Comparison of ENCODE assay signal across 30 cellular contexts in the genomic region with DNA sequence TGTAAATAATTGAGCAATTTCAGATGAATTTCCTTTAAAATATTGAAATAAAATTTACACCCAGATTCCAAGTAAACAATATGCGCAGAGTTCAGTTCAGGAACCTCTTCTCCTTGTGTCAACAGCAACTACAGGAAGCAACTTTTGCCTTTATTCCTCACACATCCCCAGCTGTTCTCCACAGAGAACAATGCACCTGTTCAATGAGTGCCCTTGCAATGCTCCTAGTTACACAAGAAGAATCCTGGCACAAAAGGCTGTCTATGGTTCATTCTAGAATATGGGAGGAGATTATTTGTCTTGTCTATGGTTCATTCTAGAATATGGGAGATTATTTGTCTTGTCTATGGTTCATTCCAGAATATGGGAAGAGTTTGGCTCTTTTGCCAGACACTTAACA.
A peak's percentile ranks its signal among the peaks of the same experiment; 100 is the strongest.
DNase-seq lines count a peak whose midpoint lies in the region; ATAC-seq and TF ChIP-seq lines count a peak whose summit lies in the region.
"Had no signal": no experiment of that assay in that cellular context is flagged by ENCODE, and none has a peak within 500 bp of the region (broad histone marks: within the 10 kb centered on the region; RNA-seq: fewer than 3 reads in every experiment).

No MANE protein-coding gene starts in this region.

- H3K4me2 ChIP-seq in PC-3 (ENCODE audit: low read length), result no peak overlapping the region

- intact Hi-C loops in left colon (cut with DNase I, micrococcal nuclease) (no loop called here), PC-3 (cut with micrococcal nuclease) (no loop called here)

- H3K79me2 ChIP-seq in PC-3 (ENCODE audit: low read length), result no peaks in the 10 kb centered on the region

- DNase-seq in NCI-H1436 (lab: John Stamatoyannopoulos, UW) (peak; percentile 16), NCI-H1436 treated with DMSO at 0.1 percent for 48 hours (lab: John Stamatoyannopoulos, UW) (no peak), NCI-H1417 treated with DMSO at 0.1 percent for 48 hours (lab: John Stamatoyannopoulos, UW) (peak; percentile 89), NCI-H345 treated with DMSO at 0.1 percent for 48 hours (lab: John Stamatoyannopoulos, UW; ENCODE audit: unreplicated experiment) (peak; percentile 96), left colon (no peak), PC-3 (no peak), H4 (ENCODE audit: low spot score) (no peak)
- DNase-seq: activated CD4-positive, alpha-beta T cell treated with anti-CD3 and anti-CD28 coated beads for 48 hours; activated T-cell treated with anti-CD3 and anti-CD28 coated beads for 4 hours; amniotic stem cell; Calu3; cerebellar nuclear complex; dermis blood vessel endothelial cell; endodermal cell; glutamatergic neuron; GOT3; KBM-7; left lung; mesenchymal stem cell; NCI-H82; ovary; stimulated activated naive B cell treated with anti-CD40 and anti-IgM and Interleukin-4, amounts not matched to agents 10 μg/mL and 1 μg/mL and 100 μg/mL, for 72 hours; T-cell; upper lobe of right lung; WERI-Rb-1 had no signal

- H3K4me3 ChIP-seq in PC-3 (ENCODE audit: low read length), result no peak overlapping the region
- H3K4me3 ChIP-seq: left lung, ovary, skin epidermis, upper lobe of right lung had no signal

- CTCF ChIA-PET in PC-3 (lab: Charles Lee), result no interaction called here

- no peak overlapping the region for H2AFZ ChIP-seq in PC-3 (ENCODE audit: low read length)

- H3F3A ChIP-seq in PC-3 (ENCODE audit: low read length, unreplicated experiment), result no peaks in the 10 kb centered on the region

- no peak overlapping the region for H3K27ac ChIP-seq in PC-3 (ENCODE audit: low read length)
- H3K27ac ChIP-seq: 22Rv1, C4-2B, left lung, ovary, skin epidermis, upper lobe of right lung, WERI-Rb-1 had no signal

- H3K27me3 ChIP-seq in PC-3 (ENCODE audit: low read length), result no peaks in the 10 kb centered on the region
- H3K27me3 ChIP-seq: left lung, ovary, upper lobe of right lung had no signal

- H3K9ac ChIP-seq in PC-3 (ENCODE audit: low read length), result no peak overlapping the region

- no peak for TF ChIP-seq CTCF in PC-3 (conservative IDR thresholded peaks at IDR 0.05; ENCODE audit: low read depth, low read length)

- no TSS peak for BruUV-seq in PC-3 (replicated peaks; lab: Mats Ljungman, UMichigan)

- peaks cover 7% of the 10 kb centered on the region for H3K4me1 ChIP-seq in PC-3 (ENCODE audit: insufficient read depth, low read length)
- H3K4me1 ChIP-seq: left lung, upper lobe of right lung had no signal

- H3K36me3 ChIP-seq in PC-3 (ENCODE audit: low read depth, low read length), result no peaks in the 10 kb centered on the region
- H3K36me3 ChIP-seq: left lung, ovary, upper lobe of right lung, WERI-Rb-1 had no signal

- TF ChIP-seq POLR2A in GM18505 (IDR thresholded peaks at IDR 0.05; ENCODE audit: borderline replicate concordance, extremely low read depth, insufficient read depth, insufficient read length), result no peak

- no peaks in the 10 kb centered on the region for H3K9me3 ChIP-seq in PC-3 (ENCODE audit: low read length)
- H3K9me3 ChIP-seq: left lung, ovary, upper lobe of right lung had no signal

- no peaks in the 10 kb centered on the region for H4K20me1 ChIP-seq in PC-3 (ENCODE audit: low read length)

- H3K9me2 ChIP-seq in PC-3 (replicated peaks; ENCODE audit: low read length), result no peaks in the 10 kb centered on the region

- POLR2A ChIA-PET in PC-3 (lab: Charles Lee; ENCODE audit: unreplicated experiment), result no interaction called here

- ATAC-seq in left colon (peak; percentile 90), GM18505 (IDR thresholded peaks at IDR 0.05; ENCODE audit: unreplicated experiment) (no peak), PC-3 (no peak)
- ATAC-seq: esophagus mucosa; left lung; stimulated activated naive B cell treated with anti-CD40 and anti-IgM and Interleukin-4, amounts not matched to agents 10 μg/mL and 1 μg/mL and 100 μg/mL, for 72 hours; T-cell; upper lobe of right lung had no signal

Comparison
In these comparisons a context has a peak if more than half of its experiments do, and no peak if none do; other contexts are left out.
1. DNase-seq: peak in NCI-H1436 (single experiment), NCI-H1417 treated with DMSO at 0.1 percent for 48 hours (single experiment) and NCI-H345 treated with DMSO at 0.1 percent for 48 hours (single experiment); none in NCI-H1436 treated with DMSO at 0.1 percent for 48 hours (single experiment), left colon (0 of 2), PC-3 (single experiment) and H4 (single experiment).